10 cellular contexts compared by ENCODE assay signal in the genomic region with DNA sequence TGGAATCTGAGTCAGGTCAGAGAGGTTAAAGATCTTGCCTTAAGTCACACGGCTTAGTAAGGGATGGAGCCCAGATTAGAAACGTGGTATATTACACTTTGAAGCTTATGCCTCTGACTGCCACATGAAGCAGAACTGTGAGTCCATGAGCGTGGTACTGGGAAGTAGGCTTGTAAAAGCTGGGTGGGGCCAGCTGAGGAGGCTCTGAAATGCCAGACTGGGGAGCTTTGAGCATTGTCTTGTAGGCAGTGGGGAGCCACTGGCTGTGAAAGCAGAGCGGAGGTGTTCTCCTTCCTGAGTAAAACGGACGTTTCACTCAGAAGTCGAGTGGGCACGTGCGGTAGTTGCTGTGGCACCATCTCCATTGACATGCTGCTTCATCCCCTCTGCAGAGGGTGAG.
DNase-seq lines count a peak whose midpoint lies in the region; ATAC-seq and TF ChIP-seq lines count a peak whose summit lies in the region.
"Had no signal": no experiment of that assay in that cellular context is flagged by ENCODE, and none has a peak within 500 bp of the region (broad histone marks: within the 10 kb centered on the region; RNA-seq: fewer than 3 reads in every experiment).

No MANE protein-coding gene starts in this region.

- no peak overlapping the region for H2AFZ ChIP-seq in IMR-90 (replicated peaks; ENCODE audit: low read length, poor library complexity)

- H3K14ac ChIP-seq in IMR-90 (replicated peaks; ENCODE audit: low read depth, low read length) = no peak overlapping the region

- H3K27me3 ChIP-seq in IMR-90 (ENCODE audit: control insufficient read depth, insufficient read depth, low read length) = no peaks in the 10 kb centered on the region
- H3K27me3 ChIP-seq: tibial nerve had no signal

- in situ Hi-C loops in IMR-90 (cut with MboI; ENCODE audit: low sequenced_read_pairs) = loop anchor here (5.0 to 10.0 kb wide), 3 partner anchors 1207 to 1417 kb away; no protein-coding TSS in a partner anchor

- H3K4me3 ChIP-seq in IMR-90 (ENCODE audit: insufficient read depth, low read depth, low read length) = no peak overlapping the region

- 0 out of 2 replicates have a peak overlapping the region, but pooled peaks have one; percentile 8 for H2BK120ac ChIP-seq in IMR-90 (ENCODE audit: low read depth, low read length)

- no peaks in the 10 kb centered on the region for H3K36me3 Mint-ChIP-seq in activated T-cell treated with anti-CD3 and anti-CD28 coated beads, Interleukin-2, amount 50 U/mL, for 24 hours (ENCODE audit: low read depth)

- H3K9ac ChIP-seq in IMR-90 (ENCODE audit: low read depth, low read length) = no peak overlapping the region

- ATAC-seq in HG02642 (IDR thresholded peaks at IDR 0.05; ENCODE audit: poor library complexity, unreplicated experiment) (peak; percentile 52), IMR-90 (ENCODE audit: low read depth) (no peak)
- ATAC-seq in stimulated activated naive CD8-positive, alpha-beta T cell treated with anti-CD3 and anti-CD28 coated beads, Interleukin-15, Interleukin-2, amounts not matched to agents 100 U/mL and 50 U/mL, for 24 hours = peak; percentile 28

- no peak overlapping the region for H3K27ac ChIP-seq in IMR-90 (ENCODE audit: insufficient read depth, low read length)

- dilution Hi-C loops in IMR-90 (cut with HindIII; ENCODE audit: low sequenced_read_pairs, unreplicated experiment) = loop anchor here (25.0 kb wide), 1 partner anchor 1300 kb away; the partner anchor contains the start of gene PLPP3

- peak overlapping the region; percentile 81 for H3K27ac Mint-ChIP-seq in activated T-cell treated with anti-CD3 and anti-CD28 coated beads, Interleukin-2, amount 50 U/mL, for 24 hours

- TF ChIP-seq CTCF in IMR-90 (conservative IDR thresholded peaks at IDR 0.05; ENCODE audit: low read depth, low read length) = no peak

- H2BK20ac ChIP-seq in IMR-90 (ENCODE audit: low read depth, low read length) = no peak overlapping the region

- H2AK9ac ChIP-seq in IMR-90 (replicated peaks; ENCODE audit: low read depth, low read length, poor library complexity) = no peak overlapping the region

- no peak overlapping the region for H3K4me3 Mint-ChIP-seq in activated T-cell treated with anti-CD3 and anti-CD28 coated beads, Interleukin-2, amount 50 U/mL, for 24 hours

- CTCF ChIA-PET in IMR-90 (lab: Yijun Ruan, JAX) = interaction anchor here (0.7 to 2.3 kb wide), 3 partner anchors 50 to 1297 kb away, joined by 3 to 7 read pairs (median 3); no protein-coding TSS in a partner anchor

- no peaks in the 10 kb centered on the region for H3K9me1 ChIP-seq in IMR-90 (ENCODE audit: insufficient read depth, low read length)

- no peaks in the 10 kb centered on the region for H4K20me1 ChIP-seq in IMR-90 (ENCODE audit: insufficient read depth, low read length)

- H3K9me3 ChIP-seq in IMR-90 (ENCODE audit: control insufficient read depth, insufficient read depth, low read length) = no peaks in the 10 kb centered on the region
- H3K9me3 ChIP-seq: tibial nerve had no signal

- no peak overlapping the region for H4K5ac ChIP-seq in IMR-90 (ENCODE audit: low read depth, low read length)

- H3K4me1 ChIP-seq in IMR-90 (ENCODE audit: control insufficient read depth, insufficient read depth, low read length) = peaks cover 3% of the 10 kb centered on the region; the same call in 1 of the 2 replicates
- H3K4me1 ChIP-seq: tibial nerve had no signal

- peak overlapping the region; percentile 9; the same call in 1 of the 2 replicates for H4K91ac ChIP-seq in IMR-90 (ENCODE audit: insufficient read depth, low read depth, low read length)

- H3K27me3 Mint-ChIP-seq in activated T-cell treated with anti-CD3 and anti-CD28 coated beads, Interleukin-2, amount 50 U/mL, for 24 hours = peaks cover 8% of the 10 kb centered on the region

- WGBS in IMR-90 (ENCODE audit: extremely low coverage in 2 of 2, insufficient read length in 1 of 2), 2 experiments = 88% methylated on average over 3 of the region's 9 CpGs; no CpG with 5 or more reads in 1 of the 2 experiments

- H3K4me1 Mint-ChIP-seq in activated T-cell treated with anti-CD3 and anti-CD28 coated beads, Interleukin-2, amount 50 U/mL, for 24 hours (ENCODE audit: low read depth) = peaks cover 27% of the 10 kb centered on the region

- no TSS peak for BruUV-seq in IMR-90 (replicated peaks; lab: Mats Ljungman, UMichigan)

- no peaks in the 10 kb centered on the region for H3K9me3 Mint-ChIP-seq in activated T-cell treated with anti-CD3 and anti-CD28 coated beads, Interleukin-2, amount 50 U/mL, for 24 hours

- no peak overlapping the region for H3K23ac ChIP-seq in IMR-90 (ENCODE audit: low read depth, low read length)

- H4K8ac ChIP-seq in IMR-90 (ENCODE audit: low read depth in 2 of 2, low read length in 2 of 2) = no peak overlapping the region

- no peaks in the 10 kb centered on the region for H3K36me3 ChIP-seq in IMR-90 (ENCODE audit: control insufficient read depth, insufficient read depth, low read length)
- H3K36me3 ChIP-seq: tibial nerve had no signal

- no peaks in the 10 kb centered on the region for H3K79me1 ChIP-seq in IMR-90 (ENCODE audit: low read depth in 1 of 2, low read length in 2 of 2)

- H3K56ac ChIP-seq in IMR-90 (ENCODE audit: extremely low read depth, insufficient read depth, low read length) = no peak overlapping the region

- no peak overlapping the region for H2AK5ac ChIP-seq in IMR-90 (ENCODE audit: low read depth, low read length)

- H2BK5ac ChIP-seq in IMR-90 (ENCODE audit: low read depth, low read length, poor library complexity, severe bottlenecking) = no peak overlapping the region

- no peak for DNase-seq in activated T-cell treated with anti-CD3 and anti-CD28 coated beads, Interleukin-2, amount 50 U/mL, for 24 hours
- DNase-seq in activated T-cell treated with anti-CD3 and anti-CD28 coated beads, Interleukin-2, amount 50 U/mL, for 1 hour = no peak
- DNase-seq in IMR-90 (no peak), OCI-M2 (lab: John Stamatoyannopoulos, UW; ENCODE audit: unreplicated experiment) (no peak), foreskin melanocyte (no peak), T1000 (lab: John Stamatoyannopoulos, UW) (no peak)
- DNase-seq in stimulated activated naive CD8-positive, alpha-beta T cell treated with anti-CD3 and anti-CD28 coated beads, Interleukin-15, Interleukin-2, amounts not matched to agents 100 U/mL and 50 U/mL, for 24 hours = no peak
- DNase-seq: NCI-H524 had no signal

- intact Hi-C loops in IMR-90 (cut with micrococcal nuclease) = loop anchor here (10.0 kb wide), 4 partner anchors 137 to 1207 kb away; no protein-coding TSS in a partner anchor

- no peak overlapping the region for H2BK15ac ChIP-seq in IMR-90 (ENCODE audit: low read depth, low read length)

- TF ChIP-seq RAD21 in IMR-90 (IDR thresholded peaks at IDR 0.05; ENCODE audit: low read length) = no peak

- H3K4me2 ChIP-seq in IMR-90 (ENCODE audit: low read depth, low read length) = no peak overlapping the region

- no peak for TF ChIP-seq POLR2A in IMR-90 (IDR thresholded peaks at IDR 0.05; ENCODE audit: low read depth, low read length)

- no peak overlapping the region for H3K4ac ChIP-seq in IMR-90 (ENCODE audit: low read depth, low read length)

- POLR2A ChIA-PET in IMR-90 (lab: Charles Lee; ENCODE audit: unreplicated experiment) = no interaction called here

- no peak overlapping the region; the same call in 1 of the 2 replicates for H3K18ac ChIP-seq in IMR-90 (ENCODE audit: low read depth, low read length)

TF ChIP-seq in IMR-90, 13 proteins besides CTCF, POLR2A, EP300 and RAD21:
- TF ChIP-seq FOS (IDR thresholded peaks at IDR 0.05; ENCODE audit: low read depth, low read length) = no peak
- no peak for TF ChIP-seq USF2 (IDR thresholded peaks at IDR 0.05; ENCODE audit: low read depth, low read length)
- TF ChIP-seq NFE2L2 (IDR thresholded peaks at IDR 0.05; ENCODE audit: low read depth, low read length) = no peak
- no peak for TF ChIP-seq CEBPB (IDR thresholded peaks at IDR 0.05; ENCODE audit: low read depth, low read length)
- TF ChIP-seq MAFK (IDR thresholded peaks at IDR 0.05; ENCODE audit: low read depth, low read length) = no peak
- no peak for TF ChIP-seq BHLHE40 (IDR thresholded peaks at IDR 0.05; ENCODE audit: low read depth, low read length)
TF ChIP-seq in IMR-90: peak in this region for 0.
